9 cellular contexts compared by ENCODE assay signal in genomic region chr3:12658593-12659058, GRCh38. TPM values are rescaled to one million over a fixed set of nuclear protein-coding genes. Genes with fewer than 3 reads are reported as not detected.
DNase-seq lines count a peak whose midpoint lies in the region; ATAC-seq, FAIRE-seq and TF ChIP-seq lines count a peak whose summit lies in the region.
"Had no signal": no experiment of that assay in that cellular context is flagged by ENCODE, and none has a peak within 500 bp of the region (broad histone marks: within the 10 kb centered on the region; RNA-seq: fewer than 3 reads in every experiment).

No MANE protein-coding gene starts in this region.

- POLR2A ChIA-PET in CD4-positive, alpha-beta T cell (lab: Charles Lee): no interaction called here

- intact Hi-C loops in CD4-positive, alpha-beta T cell (cut with DNase I, micrococcal nuclease): no loop called here

- no peak overlapping the region for H3K4me3 ChIP-seq in endodermal cell (ENCODE audit: low read length)

- no peaks in the 10 kb centered on the region for H3K4me1 ChIP-seq in endodermal cell (ENCODE audit: control insufficient read depth, insufficient read depth, low read length)

- peaks cover 30% of the 10 kb centered on the region for H3K36me3 Mint-ChIP-seq in CD4-positive, alpha-beta T cell (ENCODE audit: low read depth)
- H3K36me3 Mint-ChIP-seq in endodermal cell (ENCODE audit: low read depth) (no peaks in the 10 kb centered on the region), progenitor cell of endocrine pancreas (ENCODE audit: insufficient read depth) (no peaks in the 10 kb centered on the region)

- CTCF ChIA-PET in CD4-positive, alpha-beta T cell (lab: Charles Lee): interaction anchor here (1.3 kb wide), 1 partner anchor 36 kb away, joined by 3 read pairs; no protein-coding TSS in a partner anchor

- peak overlapping the region; percentile 54 for H3K4me3 Mint-ChIP-seq in CD4-positive, alpha-beta T cell
- H3K4me3 Mint-ChIP-seq in endodermal cell: no peak overlapping the region
- H3K4me3 Mint-ChIP-seq in progenitor cell of endocrine pancreas (ENCODE audit: low read depth): no peak overlapping the region

- peaks cover 70% of the 10 kb centered on the region for H3K4me1 Mint-ChIP-seq in CD4-positive, alpha-beta T cell (ENCODE audit: low read depth)
- H3K4me1 Mint-ChIP-seq in endodermal cell: peaks cover 42% of the 10 kb centered on the region
- peaks cover 36% of the 10 kb centered on the region for H3K4me1 Mint-ChIP-seq in progenitor cell of endocrine pancreas (ENCODE audit: low read depth)

- H3K27me3 Mint-ChIP-seq in CD4-positive, alpha-beta T cell: no peaks in the 10 kb centered on the region
- H3K27me3 Mint-ChIP-seq in endodermal cell (ENCODE audit: insufficient read depth): no peaks in the 10 kb centered on the region
- no peaks in the 10 kb centered on the region for H3K27me3 Mint-ChIP-seq in progenitor cell of endocrine pancreas

- no peaks in the 10 kb centered on the region for H3K9me3 ChIP-seq in CD4-positive, alpha-beta T cell (ENCODE audit: control insufficient read depth, low read length)
- H3K9me3 ChIP-seq in endodermal cell (ENCODE audit: control insufficient read depth, low read length): no peaks in the 10 kb centered on the region

- no peaks in the 10 kb centered on the region for H3K9me3 Mint-ChIP-seq in CD4-positive, alpha-beta T cell
- H3K9me3 Mint-ChIP-seq in endodermal cell: no peaks in the 10 kb centered on the region
- H3K9me3 Mint-ChIP-seq in progenitor cell of endocrine pancreas (ENCODE audit: low read depth): no peaks in the 10 kb centered on the region

- no peak overlapping the region for H3K9ac ChIP-seq in endodermal cell (ENCODE audit: extremely low read depth, low read length, poor library complexity, severe bottlenecking)

- whole genome bisulfite sequencing in endodermal cell (ENCODE audit: insufficient coverage in 1 of 2, insufficient read length in 1 of 2), 2 experiments: 91 to 93% methylated on average over 1 to 4 of the region's 4 CpGs

- no peak for ATAC-seq in CD4-positive, alpha-beta T cell (ENCODE audit: poor library complexity)
- ATAC-seq in GM21367 (IDR thresholded peaks at IDR 0.05; ENCODE audit: unreplicated experiment): no peak

- no peak for FAIRE-seq in D721Med (lab: Jason Lieb, UNC)

- no peak for TF ChIP-seq CTCF in CD4-positive, alpha-beta T cell (IDR thresholded peaks at IDR 0.05)
- TF ChIP-seq CTCF in endodermal cell (conservative IDR thresholded peaks at IDR 0.05): no peak
- no peak for TF ChIP-seq CTCF in progenitor cell of endocrine pancreas (IDR thresholded peaks at IDR 0.05; ENCODE audit: unreplicated experiment)
- no peak for TF ChIP-seq CTCF in D721Med (IDR thresholded peaks at IDR 0.05; ENCODE audit: insufficient read depth, missing control alignments)

- no peak overlapping the region for H3K27ac ChIP-seq in CD4-positive, alpha-beta T cell (ENCODE audit: low read depth, low read length)
- H3K27ac ChIP-seq in endodermal cell (ENCODE audit: low read depth, low read length): no peak overlapping the region

- H3K27ac Mint-ChIP-seq in CD4-positive, alpha-beta T cell: no peak overlapping the region
- peak overlapping the region; percentile 49 for H3K27ac Mint-ChIP-seq in endodermal cell
- H3K27ac Mint-ChIP-seq in progenitor cell of endocrine pancreas: peak overlapping the region; percentile 87

- H3K27me3 ChIP-seq in CD4-positive, alpha-beta T cell (ENCODE audit: control insufficient read depth, insufficient read depth, low read length): no peaks in the 10 kb centered on the region
- no peaks in the 10 kb centered on the region for H3K27me3 ChIP-seq in endodermal cell (ENCODE audit: control insufficient read depth, insufficient read depth, low read length, poor library complexity, severe bottlenecking)

- no peaks in the 10 kb centered on the region for H3K36me3 ChIP-seq in endodermal cell (ENCODE audit: control insufficient read depth, insufficient read depth, low read length)

- DNase-seq in CD4-positive, alpha-beta T cell: no peak
- DNase-seq in LoVo (ENCODE audit: low spot score) (peak; percentile 37), endodermal cell (no peak), progenitor cell of endocrine pancreas (ENCODE audit: low spot score, unreplicated experiment) (no peak), D721Med (ENCODE audit: insufficient read length, low spot score) (no peak), NCI-H345 treated with DMSO at 0.1 percent for 48 hours (lab: John Stamatoyannopoulos, UW; ENCODE audit: unreplicated experiment) (no peak)
- DNase-seq in activated CD8-positive, alpha-beta memory T cell treated with anti-CD3 and anti-CD28 coated beads, Interleukin-2, amount 50 U/mL, for 48 hours: no peak
- DNase-seq: stimulated activated CD4-positive, alpha-beta T cell treated with anti-CD3 and anti-CD28 coated beads, Interleukin-4, amount 100 ng/mL, for 1 hour had no signal

RNA-seq across cellular contexts. Expression of gene RAF1, which starts 5.3 kb away (rescaled TPM):
- 100 to 1,000 TPM; 127 to 139 TPM for total RNA-seq in CD4-positive, alpha-beta T cell
- total RNA-seq in endodermal cell (100 to 1,000 TPM in 1 of 2 donors, 10 to 100 TPM in 1; 95.4 to 116 TPM), progenitor cell of endocrine pancreas (135 and 139 TPM in 2 replicates)
- polyA plus RNA-seq in endodermal cell (2013, experiment 1 of 2): 124 TPM
- polyA plus RNA-seq in endodermal cell (2013, experiment 2 of 2): 111 TPM
